In genomic region chr11:120108785-120109168, GRCh38 we compare ENCODE assay signal across 13 cellular contexts. TPM values are rescaled to one million over a fixed set of nuclear protein-coding genes. Genes with fewer than 3 reads are reported as not detected.
"Had no signal": no experiment of that assay in that cellular context is flagged by ENCODE, and none has a peak within 500 bp of the region (broad histone marks: within the 10 kb centered on the region; RNA-seq: fewer than 3 reads in every experiment).

No MANE protein-coding gene starts in this region.

- H3K4me1 ChIP-seq: adrenal gland, gastrocnemius medialis, heart right ventricle had no signal

- H3K9me3 ChIP-seq: adrenal gland, gastrocnemius medialis, heart right ventricle, suprapubic skin had no signal

- H3K27ac ChIP-seq: adrenal gland, gastrocnemius medialis, heart right ventricle, suprapubic skin had no signal

- H3K36me3 ChIP-seq: adrenal gland, gastrocnemius medialis, heart right ventricle had no signal

- H3K4me3 ChIP-seq: adrenal gland, gastrocnemius medialis, heart right ventricle, lung, suprapubic skin had no signal

- H3K27me3 ChIP-seq: gastrocnemius medialis had no signal

RNA-seq across cellular contexts. Expression of gene TRIM29, which starts 29.1 kb away (rescaled TPM):
- total RNA-seq: activated CD4-positive, alpha-beta T cell treated with anti-CD3 and anti-CD28 coated beads for 36 hours; activated naive CD4-positive, alpha-beta T cell treated with anti-CD3 and anti-CD28 coated beads, Interleukin-2, amount 50 U/mL, for 72 hours; activated T-helper 1 cell treated with anti-CD3 and anti-CD28 coated beads, Interleukin-12 subunit alpha, Interleukin-12 subunit beta, Interleukin-2, Interleukin-4 antibody, amounts not matched to agents 30 ng/mL and 10 ng/mL and 1 ng/mL, durations not matched to agents 14 hours and 24 hours and 36 hours; cardiac septum; endodermal cell; epithelial cell of proximal tubule; progenitor cell of endocrine pancreas had no signal
- polyA plus RNA-seq: immature natural killer cell had no signal
